Comparison of ENCODE assay signal across 10 cellular contexts in the genomic region with DNA sequence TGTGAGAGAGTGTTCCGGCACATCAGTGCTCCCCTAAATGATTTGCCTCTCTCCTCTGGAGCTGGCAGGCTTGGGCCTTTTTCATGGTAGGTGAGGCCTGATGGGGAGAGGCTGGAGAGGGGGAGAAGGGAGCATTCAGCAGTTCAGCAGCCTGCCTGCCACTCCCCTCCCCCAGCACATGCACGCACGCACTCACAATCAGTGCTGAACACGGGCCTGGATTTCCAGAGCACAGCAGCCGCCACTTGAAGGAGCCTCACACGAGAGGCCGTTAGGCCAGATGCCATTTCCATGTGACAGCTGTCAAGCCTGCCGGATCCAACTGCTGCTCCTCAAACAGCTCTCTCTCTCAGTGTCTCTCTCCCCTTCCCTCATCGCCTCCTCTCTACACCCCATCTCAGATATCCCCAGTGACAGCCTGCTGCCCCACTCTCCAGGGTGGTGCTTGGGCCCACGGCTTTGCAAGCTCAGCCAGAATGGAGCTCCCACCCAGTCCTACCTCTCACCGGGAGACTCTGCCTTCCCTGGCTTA.
A peak's percentile ranks its signal among the peaks of the same experiment; 100 is the strongest.
DNase-seq lines count a peak whose midpoint lies in the region; ATAC-seq, FAIRE-seq and TF ChIP-seq lines count a peak whose summit lies in the region.
"Had no signal": no experiment of that assay in that cellular context is flagged by ENCODE, and none has a peak within 500 bp of the region (broad histone marks: within the 10 kb centered on the region; RNA-seq: fewer than 3 reads in every experiment).

No MANE protein-coding gene starts in this region.

- H3K36me3 ChIP-seq in Karpas-422 (ENCODE audit: insufficient read depth, low read length) (0 out of 2 replicates have a peak, but pooled peaks cover 3% of the 10 kb centered on the region), heart right ventricle (no peaks in the 10 kb centered on the region), smooth muscle cell (ENCODE audit: low read depth) (no peaks in the 10 kb centered on the region)

- H3K9me2 ChIP-seq in Karpas-422 (replicated peaks; ENCODE audit: insufficient read depth, low read length): no peaks in the 10 kb centered on the region

- H2AFZ ChIP-seq in Karpas-422 (ENCODE audit: low read length) (no peak overlapping the region), smooth muscle cell (ENCODE audit: low read depth) (no peak overlapping the region)

- H3K4me3 ChIP-seq in Karpas-422 (ENCODE audit: low read length): no peak overlapping the region
- no peak overlapping the region for H3K4me3 ChIP-seq in heart right ventricle
- no peak overlapping the region for H3K4me3 ChIP-seq in smooth muscle cell

- H3K4me1 Mint-ChIP-seq in natural killer cell: peaks cover 0 to 5% of the 10 kb centered on the region in 2 donors

- no peak overlapping the region for H3K4me3 Mint-ChIP-seq in natural killer cell
- H3K4me3 Mint-ChIP-seq: stimulated activated naive CD8-positive, alpha-beta T cell treated with anti-CD3 and anti-CD28 coated beads, Interleukin-15, amount 100 ng/mL, for 72 hours had no signal

- H3K9ac ChIP-seq in Karpas-422 (ENCODE audit: low read length) (no peak overlapping the region), smooth muscle cell (ENCODE audit: low read depth) (peak overlapping the region; percentile 67)

- no peaks in the 10 kb centered on the region for H3K36me3 Mint-ChIP-seq in natural killer cell

- intact Hi-C loops in heart right ventricle (cut with DNase I) (loop anchor here in 3 of 10 donors (10.0 kb wide), 2 partner anchors 264 to 274 kb away; a partner anchor contains a TSS), natural killer cell (cut with micrococcal nuclease) (no loop called here)

- ATAC-seq in heart right ventricle (peak; percentile 69 to 89 (median 83)), HG02798 (IDR thresholded peaks at IDR 0.05; ENCODE audit: poor library complexity, unreplicated experiment) (no peak), natural killer cell (no peak)
- ATAC-seq: stimulated activated naive CD8-positive, alpha-beta T cell treated with anti-CD3 and anti-CD28 coated beads, Interleukin-15, amount 100 ng/mL, for 72 hours had no signal

- H3K27ac ChIP-seq in Karpas-422 (ENCODE audit: low read length) (peak overlapping the region; percentile 100), heart right ventricle (peak overlapping the region in 5 of 10 donors; percentile 10 to 71 (median 45)), smooth muscle cell (ENCODE audit: low read depth) (peak overlapping the region; percentile 86)

- no peak for TF ChIP-seq CTCF in heart right ventricle (IDR thresholded peaks at IDR 0.05)
- TF ChIP-seq CTCF in smooth muscle cell (IDR thresholded peaks at IDR 0.05; ENCODE audit: borderline replicate concordance, insufficient read depth, poor library complexity, severe bottlenecking): no peak
- TF ChIP-seq CTCF in natural killer cell (IDR thresholded peaks at IDR 0.05): no peak

- H3K9me3 ChIP-seq in Karpas-422 (ENCODE audit: low read length) (no peaks in the 10 kb centered on the region), heart right ventricle (no peaks in the 10 kb centered on the region), smooth muscle cell (replicated peaks; ENCODE audit: low read depth) (no peaks in the 10 kb centered on the region)

- WGBS in heart right ventricle, 2 donors: 43 to 57% methylated on average over 11 of the region's 11 CpGs
- WGBS in smooth muscle cell (ENCODE audit: low lambda C conversion rate): 21% methylated on average over 11 of the region's 11 CpGs

- no peak overlapping the region for H3K27ac Mint-ChIP-seq in natural killer cell

- no peaks in the 10 kb centered on the region for H3K27me3 ChIP-seq in Karpas-422 (ENCODE audit: low read length)
- H3K27me3 ChIP-seq in heart right ventricle: no peaks in the 10 kb centered on the region
- H3K27me3 ChIP-seq in smooth muscle cell (ENCODE audit: low read depth): no peaks in the 10 kb centered on the region

- no peak for FAIRE-seq in GM19239 (lab: Jason Lieb, UNC)

- H4K20me1 ChIP-seq in Karpas-422 (ENCODE audit: insufficient read depth, low read depth, low read length) (no peaks in the 10 kb centered on the region), smooth muscle cell (ENCODE audit: low read depth) (peaks cover 5% of the 10 kb centered on the region)

- no peak overlapping the region for H3K4me2 ChIP-seq in Karpas-422 (ENCODE audit: low read depth, low read length, poor library complexity, severe bottlenecking)
- H3K4me2 ChIP-seq in smooth muscle cell: peak overlapping the region; percentile 68

- H3K79me2 ChIP-seq in Karpas-422 (ENCODE audit: low read length): peaks cover 80% of the 10 kb centered on the region
- no peaks in the 10 kb centered on the region for H3K79me2 ChIP-seq in smooth muscle cell (ENCODE audit: low read depth)

- peaks cover 96% of the 10 kb centered on the region for H3K4me1 ChIP-seq in Karpas-422 (ENCODE audit: low read length)
- H3K4me1 ChIP-seq in heart right ventricle: peaks cover 10 to 54% (median 31%) of the 10 kb centered on the region in 9 donors
- H3K4me1 ChIP-seq in smooth muscle cell (ENCODE audit: low read depth): peaks cover 35% of the 10 kb centered on the region

- DNase-seq in Karpas-422 (no peak), NCI-H69 (lab: John Stamatoyannopoulos, UW) (peak; percentile 93), heart right ventricle (peak; percentile 57 to 59), smooth muscle cell (lab: John Stamatoyannopoulos, UW; ENCODE audit: unreplicated experiment) (peak; percentile 50), GM19239 (ENCODE audit: insufficient read length, low spot score) (no peak), natural killer cell (no peak), OCI-M2 (lab: John Stamatoyannopoulos, UW; ENCODE audit: unreplicated experiment) (no peak)
- DNase-seq: effector CD8-positive, alpha-beta T cell; stimulated activated naive CD8-positive, alpha-beta T cell treated with anti-CD3 and anti-CD28 coated beads, Interleukin-15, amount 100 ng/mL, for 72 hours had no signal

- no peaks in the 10 kb centered on the region for H3K9me3 Mint-ChIP-seq in natural killer cell
- H3K9me3 Mint-ChIP-seq: stimulated activated naive CD8-positive, alpha-beta T cell treated with anti-CD3 and anti-CD28 coated beads, Interleukin-15, amount 100 ng/mL, for 72 hours had no signal

- H3K27me3 Mint-ChIP-seq in natural killer cell (ENCODE audit: low read depth in 2 of 2): no peaks in the 10 kb centered on the region
- H3K27me3 Mint-ChIP-seq: stimulated activated naive CD8-positive, alpha-beta T cell treated with anti-CD3 and anti-CD28 coated beads, Interleukin-15, amount 100 ng/mL, for 72 hours had no signal

- peaks cover 27% of the 10 kb centered on the region for H3F3A ChIP-seq in smooth muscle cell (ENCODE audit: low read depth)

Comparison
In these comparisons a context has a peak if more than half of its experiments do, and no peak if none do; other contexts are left out.
1. DNase-seq: peak in NCI-H69 (single experiment), heart right ventricle (2 of 2) and smooth muscle cell (single experiment); none in Karpas-422 (single experiment), GM19239 (single experiment), natural killer cell (single experiment) and OCI-M2 (single experiment).
2. ATAC-seq: peak in heart right ventricle (8 of 8); none in HG02798 (single experiment) and natural killer cell (0 of 3).